Comparison of ENCODE assay signal across 8 cellular contexts in the genomic region with DNA sequence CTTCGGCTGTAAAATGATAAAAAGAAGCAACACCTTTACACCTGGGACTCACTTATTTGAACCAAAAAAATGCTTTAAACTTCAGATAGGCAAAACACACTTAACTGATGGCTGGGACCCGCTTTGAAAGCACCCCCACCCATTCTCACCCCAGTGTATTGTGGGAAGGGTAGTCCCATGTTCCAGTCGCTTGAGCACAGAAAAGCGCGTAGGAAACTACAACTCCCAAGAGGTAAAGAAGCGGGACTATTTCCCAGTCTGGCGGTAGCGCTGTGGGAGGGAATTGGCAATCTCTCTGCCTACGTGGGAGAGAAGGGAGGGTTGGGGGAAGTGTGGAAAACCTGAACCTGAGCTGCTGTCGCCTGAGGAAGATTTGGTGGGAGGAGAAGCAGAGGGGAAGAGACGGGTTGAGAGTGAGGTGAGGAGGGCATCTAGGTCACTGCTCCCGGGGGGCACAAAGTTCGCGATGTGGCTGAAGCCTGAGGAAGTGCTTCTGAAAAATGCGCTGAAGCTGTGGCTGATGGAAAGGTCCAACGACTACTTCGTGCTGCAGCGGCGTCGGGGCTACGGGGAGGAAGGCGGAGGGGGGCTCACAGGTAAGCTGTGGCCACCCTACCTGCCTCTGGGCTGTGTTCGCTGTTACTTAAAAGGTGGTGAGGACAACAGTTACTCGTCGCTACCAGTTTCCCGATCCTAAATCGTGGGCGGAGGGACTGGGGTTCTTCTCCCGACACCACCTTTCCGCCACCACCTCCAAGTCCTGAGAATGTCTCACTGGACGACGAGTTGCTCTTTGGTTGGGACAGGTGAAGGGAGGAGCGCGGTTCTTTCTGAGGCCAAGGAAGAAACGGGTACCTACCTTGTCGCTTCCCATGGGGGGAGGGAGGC. TPM values are rescaled to one million over a fixed set of nuclear protein-coding genes. Genes with fewer than 3 reads are reported as not detected.
DNase-seq lines count a peak whose midpoint lies in the region; ATAC-seq and TF ChIP-seq lines count a peak whose summit lies in the region.

TBC1D8B (plus strand) TSS at position 286 of the 888 bp plus-strand sequence; CDS start at position 467, 181 bp downstream.

- POLR2A ChIA-PET in AG04450 (lab: Yijun Ruan, JAX): interaction anchor here (0.5 kb wide), 1 partner anchor 334 kb away, joined by 22 read pairs; no protein-coding TSS in a partner anchor
- POLR2A ChIA-PET in activated CD4-positive, alpha-beta memory T cell treated with anti-CD3 and anti-CD28 coated beads, Interleukin-2, amount 10 ng/mL, durations not matched to agents 7 days and 5 days (lab: Charles Lee): no interaction called here

- H3K9me3 ChIP-seq in AG04450 (ENCODE audit: control insufficient read depth, insufficient read depth, low read length) (no peaks in the 10 kb centered on the region), esophagus (ENCODE audit: control insufficient read depth in 2 of 2, insufficient read depth in 1 of 2, low read depth in 1 of 2, low read length in 1 of 2) (peaks cover 0 to 3% of the 10 kb centered on the region in 2 donors)

- H3K27me3 ChIP-seq in AG04450 (ENCODE audit: control insufficient read depth, insufficient read depth, low read length) (no peaks in the 10 kb centered on the region), esophagus (ENCODE audit: control insufficient read depth in 1 of 2, insufficient read depth in 2 of 2, low read length in 2 of 2) (no peaks in the 10 kb centered on the region)

- no peaks in the 10 kb centered on the region for H3K36me3 ChIP-seq in esophagus (ENCODE audit: control insufficient read depth in 2 of 2, insufficient read depth in 2 of 2, low read length in 1 of 2)

- no peaks in the 10 kb centered on the region for H3K9me3 Mint-ChIP-seq in activated CD4-positive, alpha-beta memory T cell treated with anti-CD3 and anti-CD28 coated beads, Interleukin-2, amount 10 ng/mL, durations not matched to agents 7 days and 5 days

- CTCF ChIA-PET in AG04450 (lab: Charles Lee): interaction anchor here (0.6 to 1.6 kb wide), 3 partner anchors 18 to 322 kb away, joined by 3 to 4 read pairs (median 3); no protein-coding TSS in a partner anchor
- CTCF ChIA-PET in activated CD4-positive, alpha-beta memory T cell treated with anti-CD3 and anti-CD28 coated beads, Interleukin-2, amount 10 ng/mL, durations not matched to agents 7 days and 5 days (lab: Charles Lee): no interaction called here

- H3K4me1 Mint-ChIP-seq in activated CD4-positive, alpha-beta memory T cell treated with anti-CD3 and anti-CD28 coated beads, Interleukin-2, amount 10 ng/mL, durations not matched to agents 7 days and 5 days: peaks cover 8% of the 10 kb centered on the region

- peak within 1 kb of the TSS; percentile 84 for H3K4me3 ChIP-seq in AG04450 (ENCODE audit: low read depth, low read length)
- H3K4me3 ChIP-seq in esophagus (ENCODE audit: low read depth in 1 of 2, low read length in 2 of 2): peak within 1 kb of the TSS; percentile 64 to 68

- ATAC-seq in GM18520 (IDR thresholded peaks at IDR 0.05; ENCODE audit: unreplicated experiment) (peak; percentile 89), HG03025 (IDR thresholded peaks at IDR 0.05; ENCODE audit: low FRiP score, unreplicated experiment) (peak; percentile 49)

- no peaks in the 10 kb centered on the region for H3K36me3 Mint-ChIP-seq in activated CD4-positive, alpha-beta memory T cell treated with anti-CD3 and anti-CD28 coated beads, Interleukin-2, amount 10 ng/mL, durations not matched to agents 7 days and 5 days (ENCODE audit: low read depth)

- no peak within 1 kb of the TSS for H3K27ac Mint-ChIP-seq in activated CD4-positive, alpha-beta memory T cell treated with anti-CD3 and anti-CD28 coated beads, Interleukin-2, amount 10 ng/mL, durations not matched to agents 7 days and 5 days

- TF ChIP-seq CTCF in AG04450 (IDR thresholded peaks at IDR 0.05; ENCODE audit: low read depth, low read length): no peak

- peak within 1 kb of the TSS; percentile 84 for H3K4me3 Mint-ChIP-seq in activated CD4-positive, alpha-beta memory T cell treated with anti-CD3 and anti-CD28 coated beads, Interleukin-2, amount 10 ng/mL, durations not matched to agents 7 days and 5 days

- no peaks in the 10 kb centered on the region for H3K4me1 ChIP-seq in esophagus (ENCODE audit: control insufficient read depth in 2 of 2, insufficient read depth in 2 of 2, low read length in 1 of 2)

- DNase-seq in AG04450 (ENCODE audit: low read depth, low spot score): peak; percentile 73
- peak; percentile 10 for DNase-seq in NCI-H2171 (lab: John Stamatoyannopoulos, UW)
- peak; percentile 19 for DNase-seq in activated CD4-positive, alpha-beta memory T cell treated with anti-CD3 and anti-CD28 coated beads, Interleukin-2, amount 10 ng/mL, durations not matched to agents 7 days and 5 days
- DNase-seq in midbrain (lab: John Stamatoyannopoulos, UW): peak; percentile 83
- peak in 48 of 49 donors; percentile 1 to 77 (median 42) for DNase-seq in substantia nigra (lab: John Stamatoyannopoulos, UW)

- H3K27ac ChIP-seq in AG04450 (ENCODE audit: low read depth, low read length) (peak within 1 kb of the TSS; percentile 11), esophagus (ENCODE audit: low read depth in 2 of 2, low read length in 1 of 2) (peak within 1 kb of the TSS; percentile 44 to 47), substantia nigra (ENCODE audit: low read depth, low read length, poor library complexity, severe bottlenecking) (peak within 1 kb of the TSS; percentile 17)

- WGBS in esophagus, 2 donors: 1 to 24% methylated on average over 36 of the region's 36 CpGs

- peaks cover 16% of the 10 kb centered on the region for H3K27me3 Mint-ChIP-seq in activated CD4-positive, alpha-beta memory T cell treated with anti-CD3 and anti-CD28 coated beads, Interleukin-2, amount 10 ng/mL, durations not matched to agents 7 days and 5 days

RNA-seq across cellular contexts. Expression of gene TBC1D8B, which starts in this region (rescaled TPM):
- polyA plus RNA-seq in AG04450 (2011; rRNA removed) (10.4 and 13.6 TPM in 2 replicates), esophagus (1 to 10 TPM in 1 of 2 donors, under 1 TPM in 1; 0.93 to 1.6 TPM)
- polyA minus RNA-seq in AG04450 (2011; rRNA and poly(A)+ RNA removed): 4.7 and 8.9 TPM in 2 replicates
- total RNA-seq in activated CD4-positive, alpha-beta memory T cell treated with anti-CD3 and anti-CD28 coated beads, Interleukin-2, amount 10 ng/mL, durations not matched to agents 7 days and 5 days: 1 to 10 TPM; 1.4 to 1.5 TPM

Comparison
In these comparisons a context has a peak if more than half of its experiments do, and no peak if none do; other contexts are left out.
1. Peak in every context shown above with its lines: DNase-seq, ATAC-seq, H3K4me3 ChIP-seq and H3K27ac ChIP-seq.
2. DNase-seq: peak in every context shown above with its lines; median percentile 83 in midbrain; 73 in AG04450; 42 in substantia nigra; 19 in activated CD4-positive, alpha-beta memory T cell treated with anti-CD3 and anti-CD28 coated beads, Interleukin-2, amount 10 ng/mL, durations not matched to agents 7 days and 5 days; 10 in NCI-H2171.